ENCODE assay signal across 1 cellular context in genomic region chr21:35044128-35044527, GRCh38.
TF ChIP-seq lines count a peak whose summit lies in the region.

No MANE protein-coding gene starts in this region.

TF ChIP-seq in GM23338, 12 proteins besides CTCF, POLR2A, EP300 and RAD21 (continued from another document):
- TF ChIP-seq ZNF462 (CRISPR knock-in tag; IDR thresholded peaks at IDR 0.05): no peak
- no peak for TF ChIP-seq STAT1 (IDR thresholded peaks at IDR 0.05; ENCODE audit: unreplicated experiment)
- no peak for TF ChIP-seq REST (IDR thresholded peaks at IDR 0.05; ENCODE audit: unreplicated experiment)
- no peak for TF ChIP-seq ETS1 (IDR thresholded peaks at IDR 0.05)
- no peak for TF ChIP-seq POLR2AphosphoS5 (IDR thresholded peaks at IDR 0.05; ENCODE audit: low read depth)
- TF ChIP-seq ZNF331 (CRISPR knock-in tag; IDR thresholded peaks at IDR 0.05; ENCODE audit: low read depth): no peak
- TF ChIP-seq CREB1 (CRISPR knock-in tag; IDR thresholded peaks at IDR 0.05; ENCODE audit: low read depth): no peak
- TF ChIP-seq NANOG (IDR thresholded peaks at IDR 0.05; ENCODE audit: borderline replicate concordance): no peak
- TF ChIP-seq EZH2phosphoT487 (IDR thresholded peaks at IDR 0.05; ENCODE audit: unreplicated experiment): no peak
- no peak for TF ChIP-seq EZH2 (IDR thresholded peaks at IDR 0.05; ENCODE audit: low read depth, unreplicated experiment)
